8 cellular contexts compared by ENCODE assay signal in the genomic region with DNA sequence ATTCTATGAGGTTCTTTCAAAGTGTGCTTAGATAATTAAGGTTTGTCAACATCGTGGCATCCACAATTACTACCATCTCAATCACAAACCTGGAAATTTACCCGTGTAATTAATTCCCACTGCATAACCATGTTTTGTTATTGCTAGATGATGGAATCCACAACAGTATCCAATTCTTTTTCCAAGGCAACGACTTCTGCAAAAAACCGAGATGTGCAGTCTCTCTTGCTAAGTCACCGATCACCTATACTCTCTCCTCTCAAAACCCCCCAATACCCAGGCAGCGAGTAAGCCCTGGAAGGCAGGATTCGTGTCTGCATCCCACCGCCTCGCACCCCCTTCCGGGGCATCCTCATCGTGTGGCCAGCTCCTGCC. TPM values are rescaled to one million over a fixed set of nuclear protein-coding genes. Genes with fewer than 3 reads are reported as not detected.
DNase-seq lines count a peak whose midpoint lies in the region; ATAC-seq and TF ChIP-seq lines count a peak whose summit lies in the region.

No MANE protein-coding gene starts in this region.

- H3K27me3 ChIP-seq in kidney epithelial cell (ENCODE audit: control insufficient read depth, insufficient read depth, low read length) (no peaks in the 10 kb centered on the region), thymus (ENCODE audit: control insufficient read depth, insufficient read depth) (no peaks in the 10 kb centered on the region)

- TF ChIP-seq CTCF in AG10803 (conservative IDR thresholded peaks at IDR 0.05; ENCODE audit: low read length) (no peak), HFF-Myc (IDR thresholded peaks at IDR 0.05; ENCODE audit: low read depth, low read length, missing control alignments) (no peak), kidney epithelial cell (IDR thresholded peaks at IDR 0.05; ENCODE audit: insufficient read depth, low read length, poor library complexity, severe bottlenecking) (no peak)

- H3K36me3 Mint-ChIP-seq in activated T-helper 17 cell treated with anti-CD3 and anti-CD28 coated beads, Interleukin-2, amount 50 U/mL, for 72 hours (ENCODE audit: low read depth), result peaks cover 39% of the 10 kb centered on the region

- H3K27me3 Mint-ChIP-seq in activated T-helper 17 cell treated with anti-CD3 and anti-CD28 coated beads, Interleukin-2, amount 50 U/mL, for 72 hours, result no peaks in the 10 kb centered on the region

- peak overlapping the region; percentile 82 for H3K27ac ChIP-seq in thymus (ENCODE audit: low read depth)

- H3K36me3 ChIP-seq in kidney epithelial cell (ENCODE audit: control insufficient read depth, insufficient read depth, low read length), result no peaks in the 10 kb centered on the region
- peaks cover under 1% of the 10 kb centered on the region for H3K36me3 ChIP-seq in thymus (ENCODE audit: control insufficient read depth, insufficient read depth)

- no peak for DNase-seq in AG10803 (ENCODE audit: low read depth)
- DNase-seq in HFF-Myc (ENCODE audit: extremely low read depth, low read depth), result no peak
- no peak for DNase-seq in kidney epithelial cell (ENCODE audit: low read depth)
- no peak for DNase-seq in stimulated activated CD4-positive, alpha-beta T cell treated with anti-CD3 and anti-CD28 coated beads, Interleukin-4, amount 100 ng/mL, for 24 hours
- DNase-seq in posterior vena cava (ENCODE audit: low spot score), result no peak

- intact Hi-C loops in posterior vena cava (cut with DNase I), result loop anchor here in 1 of 2 donors (10.0 kb wide), 1 partner anchor 89 kb away; a partner anchor contains a TSS

- ATAC-seq in activated T-helper 17 cell treated with anti-CD3 and anti-CD28 coated beads, Interleukin-2, amount 50 U/mL, for 72 hours (replicated peaks), result no peak
- ATAC-seq in HG03095 (IDR thresholded peaks at IDR 0.05; ENCODE audit: unreplicated experiment), result no peak

- peaks cover 8% of the 10 kb centered on the region for H3K4me1 Mint-ChIP-seq in activated T-helper 17 cell treated with anti-CD3 and anti-CD28 coated beads, Interleukin-2, amount 50 U/mL, for 72 hours

- H3K4me3 ChIP-seq in AG10803 (ENCODE audit: low read length) (peak overlapping the region; percentile 76), HFF-Myc (replicated peaks; ENCODE audit: low read depth, low read length) (peak overlapping the region; percentile 97), kidney epithelial cell (ENCODE audit: low read depth, low read length) (peak overlapping the region; percentile 98), thymus (ENCODE audit: low read length) (peak overlapping the region; percentile 90)

- H3K9me3 ChIP-seq in thymus (ENCODE audit: control insufficient read depth), result no peaks in the 10 kb centered on the region

- peak overlapping the region; percentile 95 for H3K4me3 Mint-ChIP-seq in activated T-helper 17 cell treated with anti-CD3 and anti-CD28 coated beads, Interleukin-2, amount 50 U/mL, for 72 hours

- peak overlapping the region; percentile 89 for H3K27ac Mint-ChIP-seq in activated T-helper 17 cell treated with anti-CD3 and anti-CD28 coated beads, Interleukin-2, amount 50 U/mL, for 72 hours

- H3K4me1 ChIP-seq in thymus (ENCODE audit: control insufficient read depth, insufficient read depth, low read length), result peaks cover 6% of the 10 kb centered on the region

- WGBS in thymus, result 5% methylated on average over 11 of the region's 11 CpGs

- no peaks in the 10 kb centered on the region for H3K9me3 Mint-ChIP-seq in activated T-helper 17 cell treated with anti-CD3 and anti-CD28 coated beads, Interleukin-2, amount 50 U/mL, for 72 hours

RNA-seq across cellular contexts. Expression of a gene that starts 0.7 kb away (rescaled TPM):
- 100 to 1,000 TPM; 365 to 426 TPM for total RNA-seq in activated T-helper 17 cell treated with anti-CD3 and anti-CD28 coated beads, Interleukin-2, amount 50 U/mL, for 72 hours
- total RNA-seq in kidney epithelial cell (264 and 307 TPM in 2 replicates), posterior vena cava (100 to 1,000 TPM; 207 to 213 TPM)
- polyA plus RNA-seq in thymus, result 157 TPM

RNA-seq across cellular contexts. Expression of a gene that starts 36.3 kb away (rescaled TPM):
- 10 to 100 TPM in 1 of 2 donors, 1 to 10 TPM in 1; 6.5 to 11.3 TPM for total RNA-seq in activated T-helper 17 cell treated with anti-CD3 and anti-CD28 coated beads, Interleukin-2, amount 50 U/mL, for 72 hours
- 0.14 and 1.4 TPM in 2 replicates for total RNA-seq in kidney epithelial cell
- polyA plus RNA-seq in thymus, result 23.8 TPM
- 1 to 10 TPM; 8.2 to 8.3 TPM for total RNA-seq in posterior vena cava
